10 cellular contexts compared by ENCODE assay signal in genomic region chr6:6654599-6655575, GRCh38.
DNase-seq lines count a peak whose midpoint lies in the region; ATAC-seq and TF ChIP-seq lines count a peak whose summit lies in the region.
"Had no signal": no experiment of that assay in that cellular context is flagged by ENCODE, and none has a peak within 500 bp of the region (broad histone marks: within the 10 kb centered on the region; RNA-seq: fewer than 3 reads in every experiment).

No MANE protein-coding gene starts in this region.

- peak overlapping the region; percentile 69 for H3K4me3 Mint-ChIP-seq in activated naive CD4-positive, alpha-beta T cell treated with anti-CD3 and anti-CD28 coated beads, Interleukin-2, amount 50 U/mL, for 24 hours

- peak; percentile 76 for DNase-seq in activated CD8-positive, alpha-beta memory T cell treated with anti-CD3 and anti-CD28 coated beads for 24 hours
- DNase-seq in activated CD8-positive, alpha-beta memory T cell treated with anti-CD3 and anti-CD28 coated beads, Interleukin-2, amount 50 U/mL, for 48 hours = no peak
- DNase-seq in lower lobe of right lung (no peak), upper lobe of left lung (peak in 1 of 2 donors; percentile 46), NCI-H510A (lab: John Stamatoyannopoulos, UW) (no peak), A172 (ENCODE audit: low spot score) (no peak), pons (ENCODE audit: low spot score) (no peak)
- DNase-seq: NCI-H526 treated with DMSO at 0.1 percent for 48 hours, occipital lobe had no signal

- ATAC-seq in lower lobe of right lung (peak; percentile 55 to 73), upper lobe of left lung (ENCODE audit: low FRiP score in 2 of 2) (peak; percentile 39 to 51)

- peak overlapping the region; percentile 97 for H3K27ac Mint-ChIP-seq in activated naive CD4-positive, alpha-beta T cell treated with anti-CD3 and anti-CD28 coated beads, Interleukin-2, amount 50 U/mL, for 24 hours

- H3K4me1 ChIP-seq in lower lobe of right lung (peaks cover 47% of the 10 kb centered on the region), upper lobe of left lung (peaks cover 38 to 47% (median 42%) of the 10 kb centered on the region in 4 donors)

- intact Hi-C loops in lower lobe of right lung (cut with DNase I) = no loop called here

- H3K36me3 Mint-ChIP-seq in activated naive CD4-positive, alpha-beta T cell treated with anti-CD3 and anti-CD28 coated beads, Interleukin-2, amount 50 U/mL, for 24 hours = peaks cover 2% of the 10 kb centered on the region

- H3K27me3 Mint-ChIP-seq in activated naive CD4-positive, alpha-beta T cell treated with anti-CD3 and anti-CD28 coated beads, Interleukin-2, amount 50 U/mL, for 24 hours = no peaks in the 10 kb centered on the region

- no peaks in the 10 kb centered on the region for H3K9me3 ChIP-seq in lower lobe of right lung
- H3K9me3 ChIP-seq in upper lobe of left lung = no peaks in the 10 kb centered on the region

- TF ChIP-seq CTCF in lower lobe of right lung (IDR thresholded peaks at IDR 0.05) = no peak
- no peak for TF ChIP-seq CTCF in upper lobe of left lung (IDR thresholded peaks at IDR 0.05)

- TF ChIP-seq POLR2A in upper lobe of left lung (IDR thresholded peaks at IDR 0.05) = no peak

- H3K4me3 ChIP-seq in lower lobe of right lung (no peak overlapping the region), upper lobe of left lung (no peak overlapping the region)

- no peaks in the 10 kb centered on the region for H3K27me3 ChIP-seq in lower lobe of right lung (ENCODE audit: low read depth)
- no peaks in the 10 kb centered on the region for H3K27me3 ChIP-seq in upper lobe of left lung

- 57 to 61% methylated on average over 14 to 16 of the region's 16 CpGs for WGBS in upper lobe of left lung, 2 donors

- H3K27ac ChIP-seq in lower lobe of right lung (peak overlapping the region; percentile 66), upper lobe of left lung (peak overlapping the region; percentile 44 to 79 (median 70))

- H3K9me3 Mint-ChIP-seq in activated naive CD4-positive, alpha-beta T cell treated with anti-CD3 and anti-CD28 coated beads, Interleukin-2, amount 50 U/mL, for 24 hours = no peaks in the 10 kb centered on the region

- TF ChIP-seq EP300 in upper lobe of left lung (IDR thresholded peaks at IDR 0.05) = peak in 2 of 4 donors; percentile 70 to 78

- H3K4me1 Mint-ChIP-seq in activated naive CD4-positive, alpha-beta T cell treated with anti-CD3 and anti-CD28 coated beads, Interleukin-2, amount 50 U/mL, for 24 hours = peaks cover 83% of the 10 kb centered on the region

- no peaks in the 10 kb centered on the region for H3K36me3 ChIP-seq in lower lobe of right lung
- no peaks in the 10 kb centered on the region for H3K36me3 ChIP-seq in upper lobe of left lung
